Comparison of ENCODE assay signal across 10 cellular contexts in genomic region chr4:83561381-83561780, GRCh38. TPM values are rescaled to one million over a fixed set of nuclear protein-coding genes. Genes with fewer than 3 reads are reported as not detected.
DNase-seq lines count a peak whose midpoint lies in the region; ATAC-seq and TF ChIP-seq lines count a peak whose summit lies in the region.
"Had no signal": no experiment of that assay in that cellular context is flagged by ENCODE, and none has a peak within 500 bp of the region (broad histone marks: within the 10 kb centered on the region; RNA-seq: fewer than 3 reads in every experiment).

No MANE protein-coding gene starts in this region.

- no peak overlapping the region for H3K4me3 Mint-ChIP-seq in activated T-cell treated with anti-CD3 and anti-CD28 coated beads, Interleukin-2, amount 50 U/mL, for 72 hours
- H3K4me3 Mint-ChIP-seq in WTC11: no peak overlapping the region
- H3K4me3 Mint-ChIP-seq: activated B cell treated with CpG ODN at 0.5 μM for 24 hours had no signal

- no peaks in the 10 kb centered on the region for H3K27me3 Mint-ChIP-seq in activated T-cell treated with anti-CD3 and anti-CD28 coated beads, Interleukin-2, amount 50 U/mL, for 72 hours (ENCODE audit: low read depth)
- no peaks in the 10 kb centered on the region for H3K27me3 Mint-ChIP-seq in WTC11 (ENCODE audit: low read depth)
- H3K27me3 Mint-ChIP-seq: activated B cell treated with CpG ODN at 0.5 μM for 24 hours had no signal

- no peaks in the 10 kb centered on the region for H3K36me3 Mint-ChIP-seq in activated T-cell treated with anti-CD3 and anti-CD28 coated beads, Interleukin-2, amount 50 U/mL, for 72 hours (ENCODE audit: insufficient read depth in 2 of 2)
- no peaks in the 10 kb centered on the region for H3K36me3 Mint-ChIP-seq in WTC11

- H3K27ac Mint-ChIP-seq in activated T-cell treated with anti-CD3 and anti-CD28 coated beads, Interleukin-2, amount 50 U/mL, for 72 hours: no peak overlapping the region
- no peak overlapping the region for H3K27ac Mint-ChIP-seq in WTC11
- H3K27ac Mint-ChIP-seq: activated B cell treated with CpG ODN at 0.5 μM for 24 hours had no signal

- H3K9me3 Mint-ChIP-seq in activated T-cell treated with anti-CD3 and anti-CD28 coated beads, Interleukin-2, amount 50 U/mL, for 72 hours: no peaks in the 10 kb centered on the region
- H3K9me3 Mint-ChIP-seq in WTC11: no peaks in the 10 kb centered on the region
- H3K9me3 Mint-ChIP-seq: activated B cell treated with CpG ODN at 0.5 μM for 24 hours had no signal

- POLR2A ChIA-PET in WTC11 (lab: Charles Lee): no interaction called here

- ATAC-seq in activated T-cell treated with anti-CD3 and anti-CD28 coated beads, Interleukin-2, amount 50 U/mL, for 72 hours (replicated peaks in 1 of 2): peak; percentile 53 to 79
- ATAC-seq in stimulated activated naive CD8-positive, alpha-beta T cell treated with anti-CD3 and anti-CD28 coated beads, Interleukin-15, Interleukin-2, amounts not matched to agents 100 U/mL and 50 U/mL, for 24 hours: peak; percentile 49
- ATAC-seq in WTC11: no peak

- TF ChIP-seq CTCF in fibroblast of villous mesenchyme (IDR thresholded peaks at IDR 0.05; ENCODE audit: insufficient read depth, low read depth, low read length) (no peak), WTC11 (IDR thresholded peaks at IDR 0.05) (no peak)

- peak; percentile 4 to 34 for DNase-seq in activated T-cell treated with anti-CD3 and anti-CD28 coated beads, Interleukin-2, amount 50 U/mL, for 72 hours
- no peak for DNase-seq in activated T-cell treated with anti-CD3 and anti-CD28 coated beads, Interleukin-2, amount 50 U/mL, for 48 hours
- peak; percentile 17 for DNase-seq in RKO (ENCODE audit: low spot score)
- DNase-seq in fibroblast of villous mesenchyme (ENCODE audit: low read depth): peak; percentile 75
- DNase-seq in stimulated activated naive CD8-positive, alpha-beta T cell treated with anti-CD3 and anti-CD28 coated beads, Interleukin-15, Interleukin-2, amounts not matched to agents 100 U/mL and 50 U/mL, for 24 hours: peak; percentile 9
- no peak for DNase-seq in SK-N-DZ (ENCODE audit: low spot score)
- DNase-seq in KG1 (lab: John Stamatoyannopoulos, UW): no peak
- no peak for DNase-seq in WTC11 (ENCODE audit: low spot score)
- DNase-seq: activated B cell treated with CpG ODN at 0.5 μM for 24 hours, ovary had no signal

- no peak overlapping the region for H3K4me3 ChIP-seq in fibroblast of villous mesenchyme (ENCODE audit: low read depth, low read length)
- H3K4me3 ChIP-seq: ovary had no signal

- peaks cover 15% of the 10 kb centered on the region for H3K4me1 Mint-ChIP-seq in activated T-cell treated with anti-CD3 and anti-CD28 coated beads, Interleukin-2, amount 50 U/mL, for 72 hours (ENCODE audit: low read depth)
- H3K4me1 Mint-ChIP-seq in WTC11: no peaks in the 10 kb centered on the region

- CTCF ChIA-PET in WTC11 (lab: Charles Lee): no interaction called here

TF ChIP-seq in WTC11, 78 proteins besides CTCF, POLR2A, EP300 and RAD21 (continues in another document):
- TF ChIP-seq ZNF532 (CRISPR knock-in tag; IDR thresholded peaks at IDR 0.05; ENCODE audit: borderline replicate concordance) (no peak), PRRX2 (CRISPR knock-in tag; IDR thresholded peaks at IDR 0.05) (no peak), TP53 (CRISPR knock-in tag; IDR thresholded peaks at IDR 0.05) (no peak), MXD4 (CRISPR knock-in tag; IDR thresholded peaks at IDR 0.05; ENCODE audit: borderline replicate concordance) (no peak), STAT6 (CRISPR knock-in tag; conservative IDR thresholded peaks at IDR 0.05; ENCODE audit: low read depth) (no peak), NR1H2 (CRISPR knock-in tag; IDR thresholded peaks at IDR 0.05) (no peak), ZNF423 (CRISPR knock-in tag; IDR thresholded peaks at IDR 0.05) (no peak), SMAD3 (CRISPR knock-in tag; IDR thresholded peaks at IDR 0.05; ENCODE audit: borderline replicate concordance) (no peak), ZNF263 (CRISPR knock-in tag; IDR thresholded peaks at IDR 0.05; ENCODE audit: low read depth) (no peak), GTF2I (CRISPR knock-in tag; conservative IDR thresholded peaks at IDR 0.05) (no peak), E2F1 (CRISPR knock-in tag; IDR thresholded peaks at IDR 0.05) (no peak), FOXP1 (CRISPR knock-in tag; IDR thresholded peaks at IDR 0.05; ENCODE audit: borderline replicate concordance) (no peak), FOXP4 (CRISPR knock-in tag; IDR thresholded peaks at IDR 0.05) (no peak), HMGA2 (CRISPR knock-in tag; IDR thresholded peaks at IDR 0.05) (no peak), CREM (CRISPR knock-in tag; IDR thresholded peaks at IDR 0.05) (no peak)

RNA-seq across cellular contexts. Expression of gene GPAT3, which starts 25.5 kb away (rescaled TPM):
- total RNA-seq in activated T-cell treated with anti-CD3 and anti-CD28 coated beads, Interleukin-2, amount 50 U/mL, for 72 hours: 1 to 10 TPM; 1.2 to 5.1 TPM
- total RNA-seq in fibroblast of villous mesenchyme (1.3 and 15.1 TPM in 2 replicates), WTC11 (2021) (1.3 to 1.6 TPM (median 1.6 TPM) in 3 replicates)
- polyA plus RNA-seq in SK-N-DZ (2014; cell fraction: cytosol; rRNA removed): not detected in 2 replicates
- not detected in 2 replicates for polyA plus RNA-seq in SK-N-DZ (2014; cell fraction: nucleus; rRNA removed)

Comparison
In these comparisons a context has a peak if more than half of its experiments do, and no peak if none do; other contexts are left out.
1. DNase-seq: peak in activated T-cell treated with anti-CD3 and anti-CD28 coated beads, Interleukin-2, amount 50 U/mL, for 72 hours (2 of 2), RKO (single experiment), fibroblast of villous mesenchyme (single experiment) and stimulated activated naive CD8-positive, alpha-beta T cell treated with anti-CD3 and anti-CD28 coated beads, Interleukin-15, Interleukin-2, amounts not matched to agents 100 U/mL and 50 U/mL, for 24 hours (single experiment); none in activated T-cell treated with anti-CD3 and anti-CD28 coated beads, Interleukin-2, amount 50 U/mL, for 48 hours (0 of 2), SK-N-DZ (single experiment), KG1 (single experiment) and WTC11 (single experiment).